8 cellular contexts compared by ENCODE assay signal in genomic region chr17:50841949-50842354, GRCh38. TPM values are rescaled to one million over a fixed set of nuclear protein-coding genes. Genes with fewer than 3 reads are reported as not detected.
DNase-seq lines count a peak whose midpoint lies in the region; ATAC-seq and TF ChIP-seq lines count a peak whose summit lies in the region.

No MANE protein-coding gene starts in this region.

- no peak overlapping the region for H2AK5ac ChIP-seq in mesendoderm (ENCODE audit: low read length)

- H4K8ac ChIP-seq in mesendoderm (ENCODE audit: low read depth, low read length): no peak overlapping the region

- no peaks in the 10 kb centered on the region for H3K27me3 Mint-ChIP-seq in effector memory CD8-positive, alpha-beta T cell

- H3K56ac ChIP-seq in mesendoderm (ENCODE audit: low read length): no peak overlapping the region

- no peak overlapping the region for H2BK5ac ChIP-seq in mesendoderm (ENCODE audit: low read length)

- no peak overlapping the region for H3K18ac ChIP-seq in mesendoderm (ENCODE audit: low read length)

- no peaks in the 10 kb centered on the region for H3K4me1 ChIP-seq in mesendoderm (ENCODE audit: control insufficient read depth, low read depth, low read length)

- H3K23ac ChIP-seq in mesendoderm (ENCODE audit: low read length): no peak overlapping the region

- H3K27me3 ChIP-seq in BJ (ENCODE audit: control insufficient read depth, insufficient read depth, low read length) (no peaks in the 10 kb centered on the region), mesendoderm (ENCODE audit: insufficient read depth, low read length, poor library complexity) (no peaks in the 10 kb centered on the region)

- no CpG with 5 or more reads among the region's 8 CpGs for WGBS in mesendoderm (ENCODE audit: extremely low coverage, insufficient coverage, low lambda C conversion rate)

- no peaks in the 10 kb centered on the region for H3K79me2 ChIP-seq in mesendoderm (ENCODE audit: control insufficient read depth, insufficient read depth, low read length)

- H3K9me3 Mint-ChIP-seq in effector memory CD8-positive, alpha-beta T cell: no peaks in the 10 kb centered on the region

- H2BK120ac ChIP-seq in mesendoderm (ENCODE audit: low read depth, low read length): no peak overlapping the region

- no peak overlapping the region for H3K4ac ChIP-seq in mesendoderm (ENCODE audit: low read depth, low read length)

- H3K9ac ChIP-seq in mesendoderm (ENCODE audit: low read length): no peak overlapping the region

- ATAC-seq in effector memory CD8-positive, alpha-beta T cell (replicated peaks): peak; percentile 64
- ATAC-seq in HG03520 (IDR thresholded peaks at IDR 0.05; ENCODE audit: unreplicated experiment): no peak

- no peak overlapping the region for H3K4me2 ChIP-seq in mesendoderm (ENCODE audit: low read length)

- POLR2A ChIA-PET in BJ (lab: Charles Lee): no interaction called here

- H4K5ac ChIP-seq in mesendoderm (ENCODE audit: low read length): no peak overlapping the region

- peaks cover under 1% of the 10 kb centered on the region for H3K36me3 Mint-ChIP-seq in effector memory CD8-positive, alpha-beta T cell (ENCODE audit: insufficient read depth)

- peaks cover 3 to 6% of the 10 kb centered on the region in 2 donors for H3K4me1 Mint-ChIP-seq in effector memory CD8-positive, alpha-beta T cell (ENCODE audit: low read depth in 2 of 2)

- H3K27ac ChIP-seq in mesendoderm (ENCODE audit: low read depth, low read length): no peak overlapping the region

- H3K4me3 ChIP-seq in BJ (ENCODE audit: low read depth, low read length) (no peak overlapping the region), mesendoderm (ENCODE audit: low read length) (no peak overlapping the region)

- no peaks in the 10 kb centered on the region for H3K79me1 ChIP-seq in mesendoderm (ENCODE audit: low read length)

- CTCF ChIA-PET in BJ (lab: Yijun Ruan, JAX): interaction anchor here (0.6 to 9.7 kb wide), 22 partner anchors 9 to 360 kb away, joined by 3 to 164 read pairs (median 4); partner anchors contain the start of genes NME1 and SPATA20

- TF ChIP-seq CTCF in BJ (IDR thresholded peaks at IDR 0.05; ENCODE audit: insufficient read depth, low read depth, low read length): peak; percentile 87

- no peak overlapping the region for H3K4me3 Mint-ChIP-seq in effector memory CD8-positive, alpha-beta T cell

- H2BK15ac ChIP-seq in mesendoderm (replicated peaks; ENCODE audit: low read depth): no peak overlapping the region

- H3K36me3 ChIP-seq in BJ (ENCODE audit: control insufficient read depth, insufficient read depth, low read length) (no peaks in the 10 kb centered on the region), mesendoderm (ENCODE audit: control insufficient read depth, insufficient read depth, low read length) (no peaks in the 10 kb centered on the region)

- H3K27ac Mint-ChIP-seq in effector memory CD8-positive, alpha-beta T cell: no peak overlapping the region

- DNase-seq in BJ (ENCODE audit: low read depth) (no peak), HCEC 1CT (peak; percentile 53), NCI-H510A treated with DMSO at 0.1 percent for 48 hours (lab: John Stamatoyannopoulos, UW) (peak; percentile 91), mesendoderm (peak; percentile 81), stromal cell of bone marrow (ENCODE audit: low read depth) (peak; percentile 49)
- DNase-seq in activated CD4-positive, alpha-beta T cell treated with anti-CD3 and anti-CD28 coated beads, Interleukin-2, amount 50 U/mL, for 1 hour: peak; percentile 52
- peak; percentile 43 to 50 (median 46) for DNase-seq in effector memory CD8-positive, alpha-beta T cell

RNA-seq across cellular contexts. Expression of gene WFIKKN2, which starts 6.6 kb away (rescaled TPM):
- not detected in 2 replicates for polyA plus RNA-seq in BJ (2011; rRNA removed)
- not detected in 2 replicates for polyA minus RNA-seq in BJ (2011; rRNA and poly(A)+ RNA removed)
- polyA plus RNA-seq in mesendoderm (2013, experiment 1 of 2): 0.01 TPM
- polyA plus RNA-seq in mesendoderm (2013, experiment 2 of 2): 0.01 TPM

RNA-seq across cellular contexts. Expression of gene TOB1, which starts 24.2 kb away (rescaled TPM):
- polyA plus RNA-seq in BJ (2011; rRNA removed): 16.1 and 16.8 TPM in 2 replicates
- polyA minus RNA-seq in BJ (2011; rRNA and poly(A)+ RNA removed): 26.9 and 37.6 TPM in 2 replicates
- 9.4 TPM for polyA plus RNA-seq in mesendoderm (2013, experiment 1 of 2)
- polyA plus RNA-seq in mesendoderm (2013, experiment 2 of 2): 9.3 TPM
